ENCODE assay signal across 21 cellular contexts in the genomic region with DNA sequence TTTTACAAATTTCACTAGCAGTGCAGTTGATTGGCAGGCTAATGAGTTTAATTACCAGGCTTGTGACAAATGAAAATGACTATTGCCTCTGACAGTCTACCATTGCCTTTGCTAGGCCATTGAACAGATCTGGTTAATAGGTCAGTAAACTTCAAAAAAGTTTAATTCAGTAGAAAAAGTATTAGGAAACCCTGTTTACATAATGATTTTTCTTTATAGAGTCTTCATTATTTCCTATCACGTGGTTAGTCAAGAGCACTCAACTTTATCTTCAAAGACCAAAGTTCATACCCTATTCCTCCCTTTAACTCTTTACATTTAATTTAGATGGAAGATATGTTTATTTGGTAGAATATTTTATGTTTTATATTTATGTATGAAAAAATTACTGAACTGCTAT.
DNase-seq lines count a peak whose midpoint lies in the region; ATAC-seq, FAIRE-seq and TF ChIP-seq lines count a peak whose summit lies in the region.
"Had no signal": no experiment of that assay in that cellular context is flagged by ENCODE, and none has a peak within 500 bp of the region (broad histone marks: within the 10 kb centered on the region; RNA-seq: fewer than 3 reads in every experiment).

No MANE protein-coding gene starts in this region.

- no peak for DNase-seq in HepG2 (ENCODE audit: low spot score)
- DNase-seq in NCI-H1436 (lab: John Stamatoyannopoulos, UW) = peak; percentile 12
- no peak for DNase-seq in K562 (ENCODE audit: extremely low read depth in 1 of 4, low spot score in 3 of 4)
- DNase-seq in small intestine = peak; percentile 46
- DNase-seq in immature natural killer cell = no peak
- DNase-seq in adrenal gland = no peak
- DNase-seq: AML-193; Caco-2; CD4-positive, alpha-beta T cell; DMS153; DMS79; GDM1; GOT3; H7 had no signal

- 28% methylated on average over 1 of the region's 1 CpG for WGBS in liver
- 80% methylated on average over 1 of the region's 1 CpG for WGBS in HepG2 (ENCODE audit: low lambda C conversion rate)
- 63% methylated on average over 1 of the region's 1 CpG for WGBS in K562 (ENCODE audit: insufficient coverage, low coverage, missing lambda C conversion rate)
- 21 to 59% (median 36%) methylated on average over 1 of the region's 1 CpG for WGBS in small intestine, 3 donors
- 87 to 94% (median 88%) methylated on average over 1 of the region's 1 CpG for WGBS in adrenal gland, 4 donors

- BruUV-seq in HepG2 (replicated peaks; lab: Mats Ljungman, UMichigan) = no TSS peak
- BruUV-seq in K562 (replicated peaks; lab: Mats Ljungman, UMichigan) = no TSS peak

- H3K4me1 ChIP-seq in liver (ENCODE audit: control insufficient read depth in 4 of 4, insufficient read depth in 4 of 4, low read length in 3 of 4) = peaks cover 0 to 6% (median 1%) of the 10 kb centered on the region in 4 donors
- H3K4me1 ChIP-seq in HepG2 (ENCODE audit: insufficient read depth, low read length) = peaks cover 5% of the 10 kb centered on the region; the same call in 1 of the 2 replicates
- H3K4me1 ChIP-seq in K562 (replicated peaks in 1 of 2; ENCODE audit: control insufficient read depth in 2 of 2, insufficient read depth in 2 of 2, low read length in 2 of 2) = peaks cover 11 to 31% of the 10 kb centered on the region in 2 experiments; a peak in 4 of 5 replicates
- peaks cover 0 to 1% of the 10 kb centered on the region in 2 donors for H3K4me1 ChIP-seq in small intestine (ENCODE audit: control insufficient read depth in 2 of 2, insufficient read depth in 1 of 2, low read depth in 1 of 2, low read length in 1 of 2)
- H3K4me1 ChIP-seq in adrenal gland (replicated peaks in 1 of 2) = peaks cover 0 to 8% of the 10 kb centered on the region in 2 donors
- H3K4me1 ChIP-seq: A549 had no signal

- intact Hi-C loops in HepG2 (cut with micrococcal nuclease; ENCODE audit: unreplicated experiment) (no loop called here), K562 (cut with micrococcal nuclease) (no loop called here), adrenal gland (cut with DNase I) (no loop called here)

- TF ChIP-seq POLR2A in HepG2 (IDR thresholded peaks at IDR 0.05; ENCODE audit: insufficient read depth in 1 of 2, low read depth in 2 of 2, low read length in 2 of 2) (no peak), K562 (conservative IDR thresholded peaks at IDR 0.05) (no peak), adrenal gland (IDR thresholded peaks at IDR 0.05) (no peak)

- H3K9me3 ChIP-seq in liver (ENCODE audit: control insufficient read depth in 4 of 4, low read length in 3 of 4) (no peaks in the 10 kb centered on the region), HepG2 (ENCODE audit: low read length) (no peaks in the 10 kb centered on the region), K562 (replicated peaks; ENCODE audit: control insufficient read depth, insufficient read depth, low read depth, low read length) (no peaks in the 10 kb centered on the region), small intestine (ENCODE audit: control insufficient read depth, low read depth) (no peaks in the 10 kb centered on the region), adrenal gland (replicated peaks in 1 of 3) (no peaks in the 10 kb centered on the region)
- H3K9me3 ChIP-seq: A549, Caco-2 had no signal

- ATAC-seq in HepG2 (no peak), K562 (no peak), HG02759 (IDR thresholded peaks at IDR 0.05; ENCODE audit: unreplicated experiment) (no peak)
- ATAC-seq: A549, HCT116 had no signal

- CTCF ChIA-PET in HepG2 (lab: Yijun Ruan, JAX; ENCODE audit: low intra/inter-chr PET ratio, low total read pairs) (no interaction called here), K562 (lab: Yijun Ruan, JAX; ENCODE audit: low intra/inter-chr PET ratio) (no interaction called here)

- POLR2A ChIA-PET in HepG2 (lab: Yijun Ruan, JAX) = no interaction called here
- POLR2A ChIA-PET in K562 (lab: Yijun Ruan, JAX) = no interaction called here

- TF ChIP-seq EP300 in HepG2 (IDR thresholded peaks at IDR 0.05; ENCODE audit: low read depth in 2 of 2, low read length in 2 of 2) (no peak), HepG2 (CRISPR knock-in tag; IDR thresholded peaks at IDR 0.05; ENCODE audit: borderline replicate concordance) (no peak), K562 (IDR thresholded peaks at IDR 0.05; ENCODE audit: low read length) (no peak)

- H3K9ac ChIP-seq in liver (ENCODE audit: low read depth in 1 of 2, low read length in 2 of 2) = no peak overlapping the region
- no peak overlapping the region for H3K9ac ChIP-seq in HepG2 (ENCODE audit: insufficient read depth, low read depth, low read length)
- H3K9ac ChIP-seq in K562 (ENCODE audit: insufficient read depth in 1 of 2, low read depth in 2 of 2, low read length in 2 of 2) = no peak overlapping the region

- H3K27me3 ChIP-seq in liver (ENCODE audit: control insufficient read depth in 4 of 4, insufficient read depth in 4 of 4, low read length in 3 of 4) = no peaks in the 10 kb centered on the region
- H3K27me3 ChIP-seq in HepG2 (ENCODE audit: control insufficient read depth in 1 of 2, insufficient read depth in 2 of 2, low read length in 2 of 2) = no peaks in the 10 kb centered on the region
- H3K27me3 ChIP-seq in K562 (ENCODE audit: control insufficient read depth in 2 of 2, insufficient read depth in 2 of 2, low read length in 2 of 2) = no peaks in the 10 kb centered on the region
- H3K27me3 ChIP-seq in small intestine (ENCODE audit: control insufficient read depth in 2 of 2, insufficient read depth in 2 of 2, low read length in 2 of 2) = no peaks in the 10 kb centered on the region
- no peaks in the 10 kb centered on the region for H3K27me3 ChIP-seq in adrenal gland

- in situ Hi-C loops in HepG2 (cut with HindIII; ENCODE audit: extremely low pct_ligation_motif_present, low pct_unique_long_range_greater_than_20kb) (no loop called here), K562 (cut with MboI) (no loop called here)

- H3K27ac Mint-ChIP-seq in immature natural killer cell = no peak overlapping the region
- H3K27ac Mint-ChIP-seq: CD4-positive, alpha-beta T cell had no signal

- H3K79me2 ChIP-seq in HepG2 (ENCODE audit: insufficient read depth, low read length) (no peaks in the 10 kb centered on the region), K562 (ENCODE audit: control insufficient read depth, insufficient read depth, low read length) (peaks cover 20% of the 10 kb centered on the region; the same call in 2 of the 3 replicates)

- H3K27ac ChIP-seq in liver (ENCODE audit: low read depth in 1 of 2, low read length in 2 of 2) (no peak overlapping the region), HepG2 (ENCODE audit: extremely low read length, insufficient read depth, low read length) (no peak overlapping the region), K562 (ENCODE audit: extremely low read depth, low read depth, low read length) (no peak overlapping the region), small intestine (ENCODE audit: low read depth in 1 of 2, low read length in 1 of 2) (no peak overlapping the region), adrenal gland (no peak overlapping the region)
- H3K27ac ChIP-seq: A549, C4-2B had no signal

- no peaks in the 10 kb centered on the region for H3K9me1 ChIP-seq in K562 (ENCODE audit: control insufficient read depth, insufficient read depth, low read length)

- H3K4me3 ChIP-seq in liver (ENCODE audit: low read depth in 1 of 3, low read length in 3 of 3) = no peak overlapping the region
- H3K4me3 ChIP-seq in HepG2 (replicated peaks in 1 of 3; ENCODE audit: insufficient read depth in 1 of 3, low read depth in 2 of 3, low read length in 3 of 3) = no peak overlapping the region
- no peak overlapping the region for H3K4me3 ChIP-seq in K562
- H3K4me3 ChIP-seq in small intestine (ENCODE audit: low read depth in 1 of 2, low read length in 2 of 2) = no peak overlapping the region
- no peak overlapping the region for H3K4me3 ChIP-seq in adrenal gland
- H3K4me3 ChIP-seq: A549 had no signal

- no peaks in the 10 kb centered on the region for H3K27me3 Mint-ChIP-seq in immature natural killer cell (ENCODE audit: low read depth in 3 of 3)
- H3K27me3 Mint-ChIP-seq: CD4-positive, alpha-beta T cell had no signal

- H3K36me3 ChIP-seq in liver (ENCODE audit: control insufficient read depth in 4 of 4, insufficient read depth in 3 of 4, low read depth in 1 of 4, low read length in 3 of 4) (no peaks in the 10 kb centered on the region), HepG2 (replicated peaks in 1 of 2; ENCODE audit: control insufficient read depth in 1 of 2, insufficient read depth in 2 of 2, low read length in 2 of 2) (peaks cover 0 to 13% of the 10 kb centered on the region in 2 experiments; a peak in 1 of 5 replicates), K562 (ENCODE audit: control insufficient read depth, insufficient read depth, low read length) (peaks cover 47% of the 10 kb centered on the region), small intestine (ENCODE audit: control insufficient read depth in 2 of 2, insufficient read depth in 2 of 2, low read length in 2 of 2) (no peaks in the 10 kb centered on the region), adrenal gland (replicated peaks in 1 of 2) (no peaks in the 10 kb centered on the region)

- TF ChIP-seq CTCF in liver (IDR thresholded peaks at IDR 0.05; ENCODE audit: low read depth, low read length, missing input control) (no peak), HepG2 (CRISPR knock-in tag; IDR thresholded peaks at IDR 0.05) (no peak), K562 (IDR thresholded peaks at IDR 0.05 in 2 of 3, conservative IDR thresholded peaks at IDR 0.05 in 1 of 3; ENCODE audit: insufficient read depth in 2 of 3, low read depth in 1 of 3, low read length in 3 of 3) (no peak), adrenal gland (IDR thresholded peaks at IDR 0.05) (no peak)

- H3K36me3 Mint-ChIP-seq in immature natural killer cell = peaks cover 11 to 15% (median 15%) of the 10 kb centered on the region in 3 donors

- H2AFZ ChIP-seq in HepG2 (ENCODE audit: low read length) (no peak overlapping the region), K562 (ENCODE audit: low read depth, low read length) (no peak overlapping the region)

- TF ChIP-seq RAD21 in liver (IDR thresholded peaks at IDR 0.05) (peak in 1 of 2 donors; percentile 17), HepG2 (CRISPR knock-in tag; IDR thresholded peaks at IDR 0.05) (no peak), K562 (CRISPR knock-in tag; conservative IDR thresholded peaks at IDR 0.05 in 1 of 2, IDR thresholded peaks at IDR 0.05 in 1 of 2) (no peak)

- no peaks in the 10 kb centered on the region for H4K20me1 ChIP-seq in HepG2 (ENCODE audit: insufficient read depth, low read length)
- H4K20me1 ChIP-seq in K562 (replicated peaks; ENCODE audit: control insufficient read depth, insufficient read depth, low read length) = no peaks in the 10 kb centered on the region

- no peak overlapping the region for H3K4me2 ChIP-seq in HepG2 (ENCODE audit: low read depth, low read length)
- H3K4me2 ChIP-seq in K562 (ENCODE audit: insufficient read depth, low read length) = no peak overlapping the region
- H3K4me2 ChIP-seq: A549 had no signal

- H3K9me3 Mint-ChIP-seq in immature natural killer cell = no peaks in the 10 kb centered on the region
- H3K9me3 Mint-ChIP-seq: CD4-positive, alpha-beta T cell had no signal

- FAIRE-seq in HepG2 (lab: Jason Lieb, UNC) = no peak
- FAIRE-seq in K562 (lab: Jason Lieb, UNC) = no peak
- FAIRE-seq in small intestine (lab: Jason Lieb, UNC) = no peak
- FAIRE-seq: A549, GM12892, GM18507 had no signal

- no peak overlapping the region for H3K4me3 Mint-ChIP-seq in immature natural killer cell
- H3K4me3 Mint-ChIP-seq: CD4-positive, alpha-beta T cell had no signal

- H3K4me1 Mint-ChIP-seq in immature natural killer cell = no peaks in the 10 kb centered on the region

TF ChIP-seq in K562, 482 proteins besides CTCF, POLR2A, EP300 and RAD21 (continues in another document):
- no peak for TF ChIP-seq MCM7 (IDR thresholded peaks at IDR 0.05)

Comparison
In these comparisons a context has a peak if more than half of its experiments do, and no peak if none do; other contexts are left out.
1. DNase-seq: peak in NCI-H1436 (single experiment) and small intestine (single experiment); none in HepG2 (single experiment), K562 (0 of 4), immature natural killer cell (0 of 3) and adrenal gland (0 of 7).